Comparison of ENCODE assay signal across 8 cellular contexts in genomic region chr2:159797468-159798375, GRCh38. TPM values are rescaled to one million over a fixed set of nuclear protein-coding genes. Genes with fewer than 3 reads are reported as not detected.
DNase-seq lines count a peak whose midpoint lies in the region; ATAC-seq lines count a peak whose summit lies in the region.

CD302 (minus strand) TSS chr2:159798208; CDS start chr2:159798198, 10 bp downstream.

- peaks cover 3% of the 10 kb centered on the region for H3K36me3 Mint-ChIP-seq in activated CD8-positive, alpha-beta T cell treated with anti-CD3 and anti-CD28 coated beads, Interleukin-2, amount 10 ng/mL, durations not matched to agents 7 days and 5 days (ENCODE audit: low read depth)

- H3K27ac Mint-ChIP-seq in activated CD8-positive, alpha-beta T cell treated with anti-CD3 and anti-CD28 coated beads, Interleukin-2, amount 10 ng/mL, durations not matched to agents 7 days and 5 days, result peak within 1 kb of the TSS; percentile 6

- peak within 1 kb of the TSS; percentile 62 for H3K4me3 Mint-ChIP-seq in activated CD8-positive, alpha-beta T cell treated with anti-CD3 and anti-CD28 coated beads, Interleukin-2, amount 10 ng/mL, durations not matched to agents 7 days and 5 days

- DNase-seq in ELR (ENCODE audit: low read depth), result peak; percentile 71
- DNase-seq in M059J (ENCODE audit: low read depth), result peak; percentile 38
- peak; percentile 25 for DNase-seq in activated CD8-positive, alpha-beta T cell treated with anti-CD3 and anti-CD28 coated beads, Interleukin-2, amount 10 ng/mL, durations not matched to agents 7 days and 5 days
- DNase-seq in epidermal melanocyte (ENCODE audit: insufficient read length, low spot score), result peak; percentile 47
- DNase-seq in midbrain (lab: John Stamatoyannopoulos, UW), result peak; percentile 39
- DNase-seq in stimulated activated CD8-positive, alpha-beta memory T cell treated with anti-CD3 and anti-CD28 coated beads, Interleukin-7, amount 100 ng/mL, for 24 hours (ENCODE audit: low read depth), result peak; percentile 12
- DNase-seq in cerebellar nuclear complex (lab: John Stamatoyannopoulos, UW), result no peak

- CTCF ChIA-PET in activated CD8-positive, alpha-beta T cell treated with anti-CD3 and anti-CD28 coated beads, Interleukin-2, amount 10 ng/mL, durations not matched to agents 7 days and 5 days (lab: Charles Lee), result interaction anchor here (2.0 kb wide), 1 partner anchor 11 kb away, joined by 6 read pairs; no protein-coding TSS in a partner anchor

- H3K9me3 Mint-ChIP-seq in activated CD8-positive, alpha-beta T cell treated with anti-CD3 and anti-CD28 coated beads, Interleukin-2, amount 10 ng/mL, durations not matched to agents 7 days and 5 days (ENCODE audit: insufficient read depth), result no peaks in the 10 kb centered on the region

- peaks cover 46% of the 10 kb centered on the region for H3K27me3 Mint-ChIP-seq in activated CD8-positive, alpha-beta T cell treated with anti-CD3 and anti-CD28 coated beads, Interleukin-2, amount 10 ng/mL, durations not matched to agents 7 days and 5 days (ENCODE audit: low read depth)

- H3K4me1 Mint-ChIP-seq in activated CD8-positive, alpha-beta T cell treated with anti-CD3 and anti-CD28 coated beads, Interleukin-2, amount 10 ng/mL, durations not matched to agents 7 days and 5 days (ENCODE audit: low read depth), result peaks cover 18% of the 10 kb centered on the region

- peak; percentile 76 for ATAC-seq in GM21576 (IDR thresholded peaks at IDR 0.05; ENCODE audit: unreplicated experiment)
- peak; percentile 76 for ATAC-seq in activated CD8-positive, alpha-beta T cell treated with anti-CD3 and anti-CD28 coated beads, Interleukin-2, amount 10 ng/mL, durations not matched to agents 7 days and 5 days

- POLR2A ChIA-PET in activated CD8-positive, alpha-beta T cell treated with anti-CD3 and anti-CD28 coated beads, Interleukin-2, amount 10 ng/mL, durations not matched to agents 7 days and 5 days (lab: Charles Lee), result interaction anchor here (0.5 kb wide), 1 partner anchor 9 kb away, joined by 3 read pairs; no protein-coding TSS in a partner anchor

RNA-seq across cellular contexts. Expression of gene CD302, which starts in this region (rescaled TPM):
- 7.4 TPM in 2 replicates for total RNA-seq in M059J (2014; rRNA removed; shearing (Covaris generic))
- under 1 TPM; 0.08 to 0.23 TPM for total RNA-seq in activated CD8-positive, alpha-beta T cell treated with anti-CD3 and anti-CD28 coated beads, Interleukin-2, amount 10 ng/mL, durations not matched to agents 7 days and 5 days

Comparison
In these comparisons a context has a peak if more than half of its experiments do, and no peak if none do; other contexts are left out.
1. Peak in DNase-seq and ATAC-seq in activated CD8-positive, alpha-beta T cell treated with anti-CD3 and anti-CD28 coated beads, Interleukin-2, amount 10 ng/mL, durations not matched to agents 7 days and 5 days; RNA of the gene not detected or under 1 TPM.
2. DNase-seq: peak in ELR (single experiment), M059J (single experiment), epidermal melanocyte (single experiment), midbrain (single experiment) and stimulated activated CD8-positive, alpha-beta memory T cell treated with anti-CD3 and anti-CD28 coated beads, Interleukin-7, amount 100 ng/mL, for 24 hours (single experiment); none in cerebellar nuclear complex (0 of 2).